ENCODE assay signal across 9 cellular contexts in the genomic region with DNA sequence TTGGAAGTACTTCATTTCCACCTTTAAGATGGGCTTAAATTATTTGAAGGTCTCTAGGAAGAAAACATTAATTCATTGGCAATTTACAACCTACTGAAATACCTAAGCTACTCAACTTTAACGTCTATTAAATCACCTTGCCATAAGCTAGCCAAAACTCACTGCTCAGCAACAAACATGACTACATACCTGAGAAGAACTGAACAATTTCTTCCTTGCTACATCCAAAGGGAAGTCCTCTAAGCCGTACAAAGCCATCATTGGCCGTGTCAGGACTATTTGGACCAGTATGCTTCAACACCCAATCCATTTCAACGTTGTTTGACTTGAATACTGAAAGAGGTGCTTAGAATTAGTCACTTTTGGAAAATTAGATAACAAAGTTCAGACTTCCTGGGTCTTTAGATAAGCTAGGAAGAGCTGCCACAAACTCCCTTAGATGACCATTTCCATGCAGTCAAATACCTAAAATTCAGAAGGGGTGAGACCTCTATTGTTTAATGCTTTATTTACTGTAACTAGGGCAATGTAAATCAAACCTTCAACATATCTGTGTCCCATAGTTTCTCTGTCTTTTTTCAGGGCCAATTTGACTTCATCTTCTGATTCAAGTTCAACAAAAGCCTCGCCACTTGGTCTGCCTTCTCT. TPM values are rescaled to one million over a fixed set of nuclear protein-coding genes. Genes with fewer than 3 reads are reported as not detected.
DNase-seq lines count a peak whose midpoint lies in the region; TF ChIP-seq lines count a peak whose summit lies in the region.
"Had no signal": no experiment of that assay in that cellular context is flagged by ENCODE, and none has a peak within 500 bp of the region (broad histone marks: within the 10 kb centered on the region; RNA-seq: fewer than 3 reads in every experiment).

No MANE protein-coding gene starts in this region.

- no peak for TF ChIP-seq EP300 in esophagus muscularis mucosa (IDR thresholded peaks at IDR 0.05)

- 7% methylated on average over 5 of the region's 5 CpGs for WGBS in esophagus muscularis mucosa

- peaks cover 0 to 58% (median 4%) of the 10 kb centered on the region in 3 donors for H3K36me3 ChIP-seq in Peyer's patch
- peaks cover 43 to 67% (median 54%) of the 10 kb centered on the region in 4 donors for H3K36me3 ChIP-seq in esophagus muscularis mucosa

- H3K36me3 Mint-ChIP-seq in progenitor cell of endocrine pancreas (ENCODE audit: insufficient read depth): peaks cover 57% of the 10 kb centered on the region

- no peak for TF ChIP-seq POLR2A in Peyer's patch (IDR thresholded peaks at IDR 0.05)
- no peak for TF ChIP-seq POLR2A in esophagus muscularis mucosa (IDR thresholded peaks at IDR 0.05; ENCODE audit: low read depth)

- intact Hi-C loops in esophagus muscularis mucosa (cut with DNase I): loop anchor here (5.0 kb wide), 1 partner anchor 69 kb away; a partner anchor contains a TSS

- H3K27ac Mint-ChIP-seq in progenitor cell of endocrine pancreas: peak overlapping the region; percentile 94

- H3K27me3 Mint-ChIP-seq in progenitor cell of endocrine pancreas: no peaks in the 10 kb centered on the region

- no peak for DNase-seq in Peyer's patch
- DNase-seq in esophagus muscularis mucosa (ENCODE audit: extremely low spot score): no peak
- DNase-seq in progenitor cell of endocrine pancreas (ENCODE audit: low spot score, unreplicated experiment): no peak
- DNase-seq in MV-4-11 (lab: John Stamatoyannopoulos, UW): no peak
- DNase-seq in GM10266 (ENCODE audit: extremely low spot score): no peak
- no peak for DNase-seq in NCI-H510A treated with DMSO at 0.1 percent for 48 hours (lab: John Stamatoyannopoulos, UW)
- DNase-seq in NOMO-1 (lab: John Stamatoyannopoulos, UW; ENCODE audit: unreplicated experiment in 2 of 2): no peak
- DNase-seq: activated CD4-positive, alpha-beta T cell treated with anti-CD3 and anti-CD28 coated beads, Interleukin-2, amount 50 U/mL, for 4 hours had no signal

- peaks cover 56% of the 10 kb centered on the region for H3K4me1 Mint-ChIP-seq in progenitor cell of endocrine pancreas (ENCODE audit: low read depth)

- H3K9me3 Mint-ChIP-seq in progenitor cell of endocrine pancreas (ENCODE audit: low read depth): no peaks in the 10 kb centered on the region

- peak overlapping the region; percentile 99 for H3K4me3 Mint-ChIP-seq in progenitor cell of endocrine pancreas (ENCODE audit: low read depth)

- peaks cover 0 to 48% (median 23%) of the 10 kb centered on the region in 4 donors for H3K4me1 ChIP-seq in Peyer's patch
- peaks cover 71 to 75% (median 73%) of the 10 kb centered on the region in 4 donors for H3K4me1 ChIP-seq in esophagus muscularis mucosa

- H3K9me3 ChIP-seq in Peyer's patch (no peaks in the 10 kb centered on the region), esophagus muscularis mucosa (no peaks in the 10 kb centered on the region)

- H3K4me3 ChIP-seq in GM08714 (ENCODE audit: low read length) (peak overlapping the region; percentile 100), Peyer's patch (peak overlapping the region in 3 of 4 donors; percentile 89 to 96 (median 92)), esophagus muscularis mucosa (peak overlapping the region; percentile 75 to 100 (median 98))

- H3K27ac ChIP-seq in Peyer's patch: peak overlapping the region in 2 of 4 donors; percentile 0 to 48
- peak overlapping the region; percentile 97 to 100 (median 100) for H3K27ac ChIP-seq in esophagus muscularis mucosa (replicated peaks in 1 of 4)

- H3K27me3 ChIP-seq in Peyer's patch (no peaks in the 10 kb centered on the region), esophagus muscularis mucosa (no peaks in the 10 kb centered on the region)

- TF ChIP-seq CTCF in Peyer's patch (IDR thresholded peaks at IDR 0.05): no peak
- no peak for TF ChIP-seq CTCF in esophagus muscularis mucosa (IDR thresholded peaks at IDR 0.05)
- no peak for TF ChIP-seq CTCF in progenitor cell of endocrine pancreas (IDR thresholded peaks at IDR 0.05; ENCODE audit: unreplicated experiment)
- TF ChIP-seq CTCF in GM10266 (IDR thresholded peaks at IDR 0.05; ENCODE audit: control insufficient read depth, insufficient read depth, low read depth, missing control alignments): no peak

RNA-seq across cellular contexts. Expression of a gene that starts 2.6 kb away (rescaled TPM):
- total RNA-seq in Peyer's patch (1,000 to 10,000 TPM in 1 of 4 donors, 100 to 1,000 TPM in 3; 566 to 2,149 (median 666) TPM), esophagus muscularis mucosa (100 to 1,000 TPM; 234 to 369 (median 244) TPM), progenitor cell of endocrine pancreas (1,377 and 1,392 TPM in 2 replicates)
